ENCODE assay signal across 10 cellular contexts in genomic region chr1:63359561-63359960, GRCh38. TPM values are rescaled to one million over a fixed set of nuclear protein-coding genes. Genes with fewer than 3 reads are reported as not detected.
"Had no signal": no experiment of that assay in that cellular context is flagged by ENCODE, and none has a peak within 500 bp of the region (broad histone marks: within the 10 kb centered on the region; RNA-seq: fewer than 3 reads in every experiment).

No MANE protein-coding gene starts in this region.

- FAIRE-seq: H1, H54 had no signal

- H3K9me3 ChIP-seq: HAP-1 had no signal

- ATAC-seq: GM23338 had no signal

- H3K4me1 ChIP-seq: HAP-1 had no signal

- H3K4me2 ChIP-seq: GM23338 had no signal

- H3K27ac ChIP-seq: GM23248 had no signal

- DNase-seq: GM23248, GOT3, H7, H9, HCEC 1CT, HFFc6 had no signal

- H3K9ac ChIP-seq: GM23248 had no signal

- H3K4me3 ChIP-seq: GM23248, GM23338, HAP-1 had no signal

- H3K36me3 ChIP-seq: HAP-1 had no signal

- H2AFZ ChIP-seq: GM23248, GM23338 had no signal

RNA-seq across cellular contexts. Expression of gene FOXD3, which starts 37.2 kb away (rescaled TPM):
- total RNA-seq: GM23248, HFFc6 had no signal
- polyA plus RNA-seq: GM23248 had no signal
